In genomic region chr11:5254646-5255409, GRCh38 we compare ENCODE assay signal across 9 cellular contexts. TPM values are rescaled to one million over a fixed set of nuclear protein-coding genes. Genes with fewer than 3 reads are reported as not detected.
"Had no signal": no experiment of that assay in that cellular context is flagged by ENCODE, and none has a peak within 500 bp of the region (broad histone marks: within the 10 kb centered on the region; RNA-seq: fewer than 3 reads in every experiment).

Gene HBG2, minus strand, starts transcription at chr11:5254781. Its CDS starts 53 bp downstream, at chr11:5254728.

RNA-seq across cellular contexts. Expression of gene HBG2, which starts in this region (rescaled TPM):
- total RNA-seq: activated CD4-positive, alpha-beta memory T cell treated with anti-CD3 and anti-CD28 coated beads, Interleukin-2, amount 10 ng/mL, durations not matched to agents 7 days and 5 days; activated CD4-positive, alpha-beta T cell treated with anti-CD3 and anti-CD28 coated beads for 36 hours; activated CD8-positive, alpha-beta memory T cell treated with anti-CD3 and anti-CD28 coated beads for 36 hours; activated naive CD4-positive, alpha-beta T cell treated with anti-CD3 and anti-CD28 coated beads for 36 hours; activated T-helper 17 cell treated with anti-CD3 and anti-CD28 coated beads, Interleukin-2, amount 50 U/mL, for 72 hours; PC-3; SJSA1; T-helper 1 cell treated with Interleukin-12 subunit alpha and Interleukin-12 subunit beta and Interleukin-4 antibody, amounts not matched to agents 30 ng/mL and 1 ng/mL, for 36 hours had no signal
- polyA plus RNA-seq: adipose tissue had no signal
